In the genomic region with DNA sequence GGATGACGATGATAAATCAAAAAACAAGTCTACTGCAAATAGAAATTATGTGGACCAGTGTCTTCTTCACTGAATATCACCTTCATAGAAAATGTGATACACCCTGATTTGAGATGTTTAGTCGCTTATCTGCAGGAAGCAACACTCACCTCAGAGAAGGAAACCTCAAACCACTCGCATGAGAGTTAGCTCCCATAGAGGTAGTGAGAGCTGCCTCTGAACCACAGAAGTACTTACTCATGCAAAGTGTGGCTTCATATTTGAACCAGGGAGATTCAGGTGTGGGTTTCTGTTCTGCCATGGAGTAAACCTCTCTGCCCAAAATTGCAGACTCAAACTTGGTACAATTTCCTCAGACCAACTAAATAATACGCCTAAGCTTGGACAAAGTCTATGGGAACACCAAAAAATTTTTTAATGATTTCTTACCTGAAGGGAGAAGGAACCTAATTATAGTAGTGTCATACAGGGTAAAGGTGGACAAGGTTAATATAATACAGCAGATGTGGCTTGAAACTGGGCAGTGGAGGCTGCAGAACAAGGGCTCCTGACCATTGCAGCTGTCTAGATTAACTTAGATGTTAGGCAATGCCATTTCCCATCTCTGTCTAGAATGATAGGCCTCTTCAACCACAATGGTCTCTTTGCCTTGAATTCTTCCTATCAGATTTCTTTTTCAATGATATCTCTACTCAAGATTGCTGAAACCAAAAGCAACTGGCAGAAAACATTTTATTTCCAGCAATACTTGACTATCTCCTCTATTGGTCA, we compare ENCODE assay signal across 9 cellular contexts. TPM values are rescaled to one million over a fixed set of nuclear protein-coding genes. Genes with fewer than 3 reads are reported as not detected.
DNase-seq lines count a peak whose midpoint lies in the region; ATAC-seq, FAIRE-seq and TF ChIP-seq lines count a peak whose summit lies in the region.
"Had no signal": no experiment of that assay in that cellular context is flagged by ENCODE, and none has a peak within 500 bp of the region (broad histone marks: within the 10 kb centered on the region; RNA-seq: fewer than 3 reads in every experiment).

No MANE protein-coding gene starts in this region.

- FAIRE-seq in D721Med (lab: Jason Lieb, UNC), result no peak

- intact Hi-C loops in right lobe of liver (cut with DNase I) (no loop called here), adrenal gland (cut with DNase I) (no loop called here)

- H3K4me3 ChIP-seq in right lobe of liver, result no peak overlapping the region
- H3K4me3 ChIP-seq in adrenal gland, result no peak overlapping the region

- H3K9me3 ChIP-seq in right lobe of liver, result no peaks in the 10 kb centered on the region
- H3K9me3 ChIP-seq in adrenal gland (replicated peaks in 1 of 3), result no peaks in the 10 kb centered on the region

- CTCF ChIA-PET in RWPE1 (lab: Yijun Ruan, JAX), result no interaction called here

- H3K27me3 ChIP-seq in right lobe of liver, result no peaks in the 10 kb centered on the region
- no peaks in the 10 kb centered on the region for H3K27me3 ChIP-seq in adrenal gland

- H3K36me3 ChIP-seq in right lobe of liver, result no peaks in the 10 kb centered on the region
- H3K36me3 ChIP-seq in adrenal gland (replicated peaks in 1 of 2), result no peaks in the 10 kb centered on the region

- 54% methylated on average over 3 of the region's 4 CpGs for WGBS in right lobe of liver (ENCODE audit: insufficient coverage, low coverage, low lambda C conversion rate, missing lambda C conversion rate)
- 74 to 89% (median 84%) methylated on average over 4 of the region's 4 CpGs for WGBS in adrenal gland, 4 donors

- POLR2A ChIA-PET in RWPE1 (lab: Yijun Ruan, JAX; ENCODE audit: low non-redundant PET), result no interaction called here

- TF ChIP-seq POLR2A in right lobe of liver (IDR thresholded peaks at IDR 0.05) (no peak), adrenal gland (IDR thresholded peaks at IDR 0.05) (no peak)

- ATAC-seq in HG03469 (IDR thresholded peaks at IDR 0.05; ENCODE audit: unreplicated experiment) (peak; percentile 96), right lobe of liver (peak; percentile 51 to 67 (median 59))

- DNase-seq in stimulated activated CD4-positive, alpha-beta T cell treated with anti-CD3 and anti-CD28 coated beads, Interleukin-12 subunit alpha, Interleukin-12 subunit beta, amount 100 ng/mL, for 24 hours (ENCODE audit: low read depth in 2 of 2), result peak; percentile 28 to 31
- DNase-seq in stimulated activated CD4-positive, alpha-beta T cell treated with anti-CD3 and anti-CD28 coated beads, Interleukin-4, amount 100 ng/mL, for 1 hour, result no peak
- peak; percentile 62 for DNase-seq in activated CD4-positive, alpha-beta T cell treated with anti-CD3 and anti-CD28 coated beads for 48 hours
- DNase-seq in right lobe of liver, result no peak
- no peak for DNase-seq in D721Med (ENCODE audit: insufficient read length, low spot score)
- DNase-seq in adrenal gland, result no peak
- DNase-seq in RWPE1 (ENCODE audit: low spot score), result no peak

- no peak overlapping the region for H3K27ac ChIP-seq in right lobe of liver
- H3K27ac ChIP-seq in adrenal gland, result no peak overlapping the region
- H3K27ac ChIP-seq in RWPE1, result no peak overlapping the region
- H3K27ac ChIP-seq: C4-2B had no signal

- TF ChIP-seq CTCF in right lobe of liver (IDR thresholded peaks at IDR 0.05) (no peak), D721Med (IDR thresholded peaks at IDR 0.05; ENCODE audit: insufficient read depth, missing control alignments) (no peak), adrenal gland (IDR thresholded peaks at IDR 0.05) (no peak), RWPE1 (conservative IDR thresholded peaks at IDR 0.05; ENCODE audit: low read depth) (no peak)

- H3K4me1 ChIP-seq in right lobe of liver, result peaks cover 0 to 1% (median 0%) of the 10 kb centered on the region in 4 donors
- peaks cover 17 to 36% of the 10 kb centered on the region in 2 donors for H3K4me1 ChIP-seq in adrenal gland (replicated peaks in 1 of 2)

RNA-seq across cellular contexts. Expression of gene RCBTB2, which starts 29.6 kb away (rescaled TPM):
- 1 to 10 TPM; 2.6 to 7.5 (median 4.8) TPM for total RNA-seq in right lobe of liver
- 10 to 100 TPM in 6 of 8 donors, 1 to 10 TPM in 2; 9.8 to 29.0 (median 15.2) TPM for total RNA-seq in adrenal gland
- 10 to 100 TPM; 14.0 to 36.4 (median 20.0) TPM for polyA plus RNA-seq in adrenal gland

Comparison
In these comparisons a context has a peak if more than half of its experiments do, and no peak if none do; other contexts are left out.
1. DNase-seq: peak in stimulated activated CD4-positive, alpha-beta T cell treated with anti-CD3 and anti-CD28 coated beads, Interleukin-12 subunit alpha, Interleukin-12 subunit beta, amount 100 ng/mL, for 24 hours (2 of 2) and activated CD4-positive, alpha-beta T cell treated with anti-CD3 and anti-CD28 coated beads for 48 hours (single experiment); none in stimulated activated CD4-positive, alpha-beta T cell treated with anti-CD3 and anti-CD28 coated beads, Interleukin-4, amount 100 ng/mL, for 1 hour (single experiment), right lobe of liver (0 of 3), D721Med (single experiment), adrenal gland (0 of 7) and RWPE1 (single experiment).